Comparison of ENCODE assay signal across 11 cellular contexts in genomic region chr16:53991181-53992056, GRCh38.
DNase-seq lines count a peak whose midpoint lies in the region; ATAC-seq, FAIRE-seq and TF ChIP-seq lines count a peak whose summit lies in the region.
"Had no signal": no experiment of that assay in that cellular context is flagged by ENCODE, and none has a peak within 500 bp of the region (broad histone marks: within the 10 kb centered on the region; RNA-seq: fewer than 3 reads in every experiment).

No MANE protein-coding gene starts in this region.

- H3K9me3 ChIP-seq in breast epithelium (no peaks in the 10 kb centered on the region), neural progenitor cell (ENCODE audit: low read depth) (no peaks in the 10 kb centered on the region)
- H3K9me3 ChIP-seq: gastroesophageal sphincter, sigmoid colon, thoracic aorta had no signal

- H3K27ac Mint-ChIP-seq in neural progenitor cell = no peak overlapping the region
- H3K27ac Mint-ChIP-seq in activated naive CD4-positive, alpha-beta T cell treated with anti-CD3 and anti-CD28 coated beads for 36 hours = no peak overlapping the region

- DNase-seq in EH (ENCODE audit: low read depth) = peak; percentile 62
- peak; percentile 70 for DNase-seq in NCI-H1105 treated with DMSO at 0.1 percent for 48 hours (lab: John Stamatoyannopoulos, UW)
- no peak for DNase-seq in breast epithelium (ENCODE audit: low spot score in 2 of 2)
- DNase-seq in neural progenitor cell (ENCODE audit: low spot score) = peak; percentile 11
- DNase-seq in activated gamma-delta T cell treated with Interleukin-2 at 50 U/mL for 16 hours = no peak
- no peak for DNase-seq in GM12892 (ENCODE audit: insufficient read length)
- no peak for DNase-seq in activated naive CD4-positive, alpha-beta T cell treated with anti-CD3 and anti-CD28 coated beads for 36 hours
- DNase-seq: sigmoid colon had no signal

- TF ChIP-seq POLR2A in breast epithelium (IDR thresholded peaks at IDR 0.05) = no peak
- no peak for TF ChIP-seq POLR2A in GM12892 (IDR thresholded peaks at IDR 0.05; ENCODE audit: low read depth, low read length)

- no peaks in the 10 kb centered on the region for H3K79me2 ChIP-seq in neural progenitor cell (ENCODE audit: low read depth)

- H3K27me3 ChIP-seq in breast epithelium (no peaks in the 10 kb centered on the region), neural progenitor cell (no peaks in the 10 kb centered on the region)
- H3K27me3 ChIP-seq: gastroesophageal sphincter, sigmoid colon had no signal

- peak overlapping the region; percentile 12 for H3K4me3 Mint-ChIP-seq in neural progenitor cell
- H3K4me3 Mint-ChIP-seq in activated naive CD4-positive, alpha-beta T cell treated with anti-CD3 and anti-CD28 coated beads for 36 hours = no peak overlapping the region

- intact Hi-C loops in breast epithelium (cut with DNase I; ENCODE audit: low total_unique reads) = no loop called here
- intact Hi-C loops in activated naive CD4-positive, alpha-beta T cell treated with anti-CD3 and anti-CD28 coated beads for 36 hours (cut with micrococcal nuclease) = no loop called here

- no peak overlapping the region for H3K9ac ChIP-seq in neural progenitor cell

- no peak overlapping the region for H2AFZ ChIP-seq in neural progenitor cell (replicated peaks)

- H3K36me3 ChIP-seq in breast epithelium (no peaks in the 10 kb centered on the region), neural progenitor cell (no peaks in the 10 kb centered on the region)
- H3K36me3 ChIP-seq: gastroesophageal sphincter, sigmoid colon, thoracic aorta had no signal

- no peaks in the 10 kb centered on the region for H3K27me3 Mint-ChIP-seq in neural progenitor cell (ENCODE audit: insufficient read depth, low read depth)
- no peaks in the 10 kb centered on the region for H3K27me3 Mint-ChIP-seq in activated naive CD4-positive, alpha-beta T cell treated with anti-CD3 and anti-CD28 coated beads for 36 hours (ENCODE audit: low read depth)

- H3K4me1 ChIP-seq in breast epithelium (peaks cover 0 to 10% of the 10 kb centered on the region in 2 donors), neural progenitor cell (peaks cover 23% of the 10 kb centered on the region)

- peak overlapping the region; percentile 39 for H3K4me2 ChIP-seq in neural progenitor cell

- H4K20me1 ChIP-seq in neural progenitor cell (ENCODE audit: low read depth) = no peaks in the 10 kb centered on the region

- H3K4me3 ChIP-seq in breast epithelium = peak overlapping the region in 1 of 3 donors; percentile 40
- no peak overlapping the region for H3K4me3 ChIP-seq in neural progenitor cell
- H3K4me3 ChIP-seq: gastroesophageal sphincter, sigmoid colon, thoracic aorta had no signal

- H3K9me3 Mint-ChIP-seq in neural progenitor cell = no peaks in the 10 kb centered on the region
- H3K9me3 Mint-ChIP-seq in activated naive CD4-positive, alpha-beta T cell treated with anti-CD3 and anti-CD28 coated beads for 36 hours = no peaks in the 10 kb centered on the region

- FAIRE-seq in GM12892 (lab: Jason Lieb, UNC) = no peak

- ATAC-seq in GM21515 (IDR thresholded peaks at IDR 0.05; ENCODE audit: unreplicated experiment) = no peak
- ATAC-seq: gastroesophageal sphincter had no signal

- H3K4me1 Mint-ChIP-seq in neural progenitor cell = peaks cover 30% of the 10 kb centered on the region
- H3K4me1 Mint-ChIP-seq in activated naive CD4-positive, alpha-beta T cell treated with anti-CD3 and anti-CD28 coated beads for 36 hours (ENCODE audit: low read depth) = peaks cover 6% of the 10 kb centered on the region

- H3K27ac ChIP-seq in breast epithelium (peak overlapping the region; percentile 84 to 86), neural progenitor cell (no peak overlapping the region)
- H3K27ac ChIP-seq: gastroesophageal sphincter, sigmoid colon, thoracic aorta had no signal

- no peaks in the 10 kb centered on the region for H3K36me3 Mint-ChIP-seq in neural progenitor cell
- H3K36me3 Mint-ChIP-seq in activated naive CD4-positive, alpha-beta T cell treated with anti-CD3 and anti-CD28 coated beads for 36 hours (ENCODE audit: low read depth) = peaks cover 10% of the 10 kb centered on the region

- CTCF ChIA-PET in activated naive CD4-positive, alpha-beta T cell treated with anti-CD3 and anti-CD28 coated beads for 36 hours (lab: Charles Lee) = no interaction called here

- no peaks in the 10 kb centered on the region for H3F3A ChIP-seq in neural progenitor cell (ENCODE audit: low read depth)

- TF ChIP-seq CTCF in breast epithelium (IDR thresholded peaks at IDR 0.05) = no peak
- TF ChIP-seq CTCF in neural progenitor cell (IDR thresholded peaks at IDR 0.05) = no peak

Comparison
In these comparisons a context has a peak if more than half of its experiments do, and no peak if none do; other contexts are left out.
1. DNase-seq: peak in EH (single experiment), NCI-H1105 treated with DMSO at 0.1 percent for 48 hours (single experiment) and neural progenitor cell (single experiment); none in breast epithelium (0 of 2), activated gamma-delta T cell treated with Interleukin-2 at 50 U/mL for 16 hours (single experiment), GM12892 (single experiment) and activated naive CD4-positive, alpha-beta T cell treated with anti-CD3 and anti-CD28 coated beads for 36 hours (single experiment).